In genomic region chr17:83128306-83129240, GRCh38 we compare ENCODE assay signal across 21 cellular contexts. TPM values are rescaled to one million over a fixed set of nuclear protein-coding genes. Genes with fewer than 3 reads are reported as not detected.
A peak's percentile ranks its signal among the peaks of the same experiment; 100 is the strongest.
DNase-seq lines count a peak whose midpoint lies in the region; ATAC-seq and TF ChIP-seq lines count a peak whose summit lies in the region.
"Had no signal": no experiment of that assay in that cellular context is flagged by ENCODE, and none has a peak within 500 bp of the region (broad histone marks: within the 10 kb centered on the region; RNA-seq: fewer than 3 reads in every experiment).

No MANE protein-coding gene starts in this region.

- DNase-seq in activated T-cell treated with anti-CD3 and anti-CD28 coated beads, Interleukin-2, amount 50 U/mL, for 1 hour, result peak; percentile 11
- DNase-seq in activated T-cell treated with anti-CD3 and anti-CD28 coated beads, Interleukin-2, amount 50 U/mL, for 72 hours, result no peak
- DNase-seq in Peyer's patch, result peak in 2 of 3 donors; percentile 35 to 39
- no peak for DNase-seq in immature natural killer cell
- peak; percentile 67 for DNase-seq in posterior vena cava (ENCODE audit: low spot score)
- no peak for DNase-seq in GM10266 (ENCODE audit: extremely low spot score)
- no peak for DNase-seq in body of pancreas
- DNase-seq in RKO (ENCODE audit: low spot score), result no peak
- DNase-seq: AML-193, DMS79 treated with DMSO at 0.1 percent for 48 hours, IMR-90, Karpas-422, NCI-H1092, NCI-H146, NCI-H2029 treated with DMSO at 0.1 percent for 48 hours, NCI-H2171, NCI-H526, SIG-M5 had no signal

- no peak overlapping the region for H3K4me3 ChIP-seq in Peyer's patch
- H3K4me3 ChIP-seq in body of pancreas, result no peak overlapping the region
- H3K4me3 ChIP-seq: HAP-1 had no signal

- H3K27me3 ChIP-seq in Peyer's patch (no peaks in the 10 kb centered on the region), body of pancreas (no peaks in the 10 kb centered on the region)

- no peak for TF ChIP-seq CTCF in Peyer's patch (IDR thresholded peaks at IDR 0.05)
- no peak for TF ChIP-seq CTCF in GM10266 (IDR thresholded peaks at IDR 0.05; ENCODE audit: control insufficient read depth, insufficient read depth, low read depth, missing control alignments)
- TF ChIP-seq CTCF in body of pancreas (IDR thresholded peaks at IDR 0.05), result no peak

- 85 to 86% methylated on average over 23 to 31 of the region's 32 CpGs for WGBS in body of pancreas, 2 donors

- no peaks in the 10 kb centered on the region for H3K36me3 ChIP-seq in Peyer's patch
- no peaks in the 10 kb centered on the region for H3K36me3 ChIP-seq in body of pancreas (replicated peaks in 1 of 2; ENCODE audit: insufficient read depth in 1 of 2, low read depth in 2 of 2)
- H3K36me3 ChIP-seq: HAP-1 had no signal

- peaks cover 24% of the 10 kb centered on the region for H3K4me1 Mint-ChIP-seq in activated T-cell treated with anti-CD3 and anti-CD28 coated beads, Interleukin-2, amount 50 U/mL, for 72 hours (ENCODE audit: low read depth)
- peaks cover 24 to 25% of the 10 kb centered on the region in 2 donors for H3K4me1 Mint-ChIP-seq in immature natural killer cell

- H3K36me3 Mint-ChIP-seq in activated T-cell treated with anti-CD3 and anti-CD28 coated beads, Interleukin-2, amount 50 U/mL, for 72 hours (ENCODE audit: insufficient read depth in 2 of 2), result peaks cover 0 to under 1% of the 10 kb centered on the region in 2 donors
- H3K36me3 Mint-ChIP-seq in immature natural killer cell, result no peaks in the 10 kb centered on the region

- H3K27ac ChIP-seq in Peyer's patch (no peak overlapping the region), body of pancreas (no peak overlapping the region)
- H3K27ac ChIP-seq: 22Rv1, C4-2B had no signal

- no peaks in the 10 kb centered on the region for H3K9me3 Mint-ChIP-seq in activated T-cell treated with anti-CD3 and anti-CD28 coated beads, Interleukin-2, amount 50 U/mL, for 72 hours
- no peaks in the 10 kb centered on the region for H3K9me3 Mint-ChIP-seq in immature natural killer cell

- no peak overlapping the region for H3K27ac Mint-ChIP-seq in activated T-cell treated with anti-CD3 and anti-CD28 coated beads, Interleukin-2, amount 50 U/mL, for 72 hours
- H3K27ac Mint-ChIP-seq in immature natural killer cell, result peak overlapping the region in 5 of 6 donors; percentile 14 to 88 (median 34)

- TF ChIP-seq POLR2A in Peyer's patch (IDR thresholded peaks at IDR 0.05) (no peak), body of pancreas (IDR thresholded peaks at IDR 0.05) (no peak)

- H3K4me1 ChIP-seq in Peyer's patch (peaks cover 0 to 14% (median 4%) of the 10 kb centered on the region in 4 donors), body of pancreas (peaks cover 5% of the 10 kb centered on the region)
- H3K4me1 ChIP-seq: HAP-1 had no signal

- H3K27me3 Mint-ChIP-seq in activated T-cell treated with anti-CD3 and anti-CD28 coated beads, Interleukin-2, amount 50 U/mL, for 72 hours (ENCODE audit: low read depth), result peaks cover 32% of the 10 kb centered on the region
- peaks cover 25 to 37% (median 35%) of the 10 kb centered on the region in 3 donors for H3K27me3 Mint-ChIP-seq in immature natural killer cell (ENCODE audit: low read depth in 3 of 3)

- H3K9me3 ChIP-seq in Peyer's patch (no peaks in the 10 kb centered on the region), body of pancreas (no peaks in the 10 kb centered on the region)
- H3K9me3 ChIP-seq: HAP-1 had no signal

- intact Hi-C loops in posterior vena cava (cut with DNase I) (no loop called here), body of pancreas (cut with DNase I) (no loop called here)

- ATAC-seq in activated T-cell treated with anti-CD3 and anti-CD28 coated beads, Interleukin-2, amount 50 U/mL, for 72 hours (replicated peaks in 1 of 2), result no peak
- ATAC-seq in body of pancreas, result no peak

- H3K4me3 Mint-ChIP-seq in activated T-cell treated with anti-CD3 and anti-CD28 coated beads, Interleukin-2, amount 50 U/mL, for 72 hours, result no peak overlapping the region
- H3K4me3 Mint-ChIP-seq in immature natural killer cell, result no peak overlapping the region

RNA-seq across cellular contexts. Expression of gene METRNL, which starts 49.2 kb away (rescaled TPM):
- total RNA-seq in activated T-cell treated with anti-CD3 and anti-CD28 coated beads, Interleukin-2, amount 50 U/mL, for 72 hours, result 100 to 1,000 TPM; 137 to 198 TPM
- 100 to 1,000 TPM in 3 of 4 donors, 10 to 100 TPM in 1; 73.4 to 170 (median 117) TPM for total RNA-seq in Peyer's patch
- 10 to 100 TPM; 13.6 to 72.3 (median 49.2) TPM for polyA plus RNA-seq in immature natural killer cell
- total RNA-seq in posterior vena cava, result 100 to 1,000 TPM in 1 of 2 donors, 10 to 100 TPM in 1; 80.5 to 101 TPM
- 10 to 100 TPM; 21.3 to 26.4 TPM for total RNA-seq in body of pancreas

Comparison
In these comparisons a context has a peak if more than half of its experiments do, and no peak if none do; other contexts are left out.
1. DNase-seq: peak in activated T-cell treated with anti-CD3 and anti-CD28 coated beads, Interleukin-2, amount 50 U/mL, for 1 hour (single experiment), Peyer's patch (2 of 3) and posterior vena cava (single experiment); none in activated T-cell treated with anti-CD3 and anti-CD28 coated beads, Interleukin-2, amount 50 U/mL, for 72 hours (0 of 2), immature natural killer cell (0 of 3), GM10266 (single experiment), body of pancreas (0 of 4) and RKO (single experiment).